Comparison of ENCODE assay signal across 1 cellular context in genomic region chr14:73645248-73645610, GRCh38.
TF ChIP-seq lines count a peak whose summit lies in the region.

No MANE protein-coding gene starts in this region.

TF ChIP-seq in K562, 482 proteins besides CTCF, POLR2A, EP300 and RAD21 (continued from another document):
- TF ChIP-seq NKRF (IDR thresholded peaks at IDR 0.05; ENCODE audit: borderline replicate concordance), result peak; percentile 21; the same call in 1 of the 2 replicates
